8 cellular contexts compared by ENCODE assay signal in genomic region chr4:83456184-83456501, GRCh38. TPM values are rescaled to one million over a fixed set of nuclear protein-coding genes. Genes with fewer than 3 reads are reported as not detected.
A peak's percentile ranks its signal among the peaks of the same experiment; 100 is the strongest.
DNase-seq lines count a peak whose midpoint lies in the region; ATAC-seq and TF ChIP-seq lines count a peak whose summit lies in the region.

No MANE protein-coding gene starts in this region.

- no peaks in the 10 kb centered on the region for H3K27me3 Mint-ChIP-seq in naive B cell

- CTCF ChIA-PET in AG04450 (lab: Charles Lee): interaction anchor here (1.0 kb wide), 1 partner anchor 175 kb away, joined by 4 read pairs; no protein-coding TSS in a partner anchor

- ATAC-seq in naive B cell (ENCODE audit: low read depth in 2 of 2): no peak
- no peak for ATAC-seq in HG03280 (IDR thresholded peaks at IDR 0.05; ENCODE audit: unreplicated experiment)

- H3K9me3 ChIP-seq in AG04450 (ENCODE audit: control insufficient read depth, insufficient read depth, low read length): no peaks in the 10 kb centered on the region

- H3K9me3 Mint-ChIP-seq in naive B cell: no peaks in the 10 kb centered on the region

- H3K36me3 Mint-ChIP-seq in naive B cell: peaks cover 8 to 15% of the 10 kb centered on the region in 2 donors

- H3K4me1 Mint-ChIP-seq in naive B cell: peaks cover 14 to 59% (median 41%) of the 10 kb centered on the region in 3 donors

- TF ChIP-seq CTCF in AG04450 (IDR thresholded peaks at IDR 0.05; ENCODE audit: low read depth, low read length) (no peak), LNCaP clone FGC (IDR thresholded peaks at IDR 0.05; ENCODE audit: control insufficient read depth, extremely low read depth, insufficient read depth) (no peak), coronary artery (IDR thresholded peaks at IDR 0.05) (no peak)

- no peak overlapping the region for H3K27ac ChIP-seq in AG04450 (ENCODE audit: low read depth, low read length)
- H3K27ac ChIP-seq in coronary artery: peak overlapping the region; percentile 95 to 97

- no peaks in the 10 kb centered on the region for H3K27me3 ChIP-seq in AG04450 (ENCODE audit: control insufficient read depth, insufficient read depth, low read length)

- H3K27ac Mint-ChIP-seq in naive B cell: peak overlapping the region; percentile 99 to 100 (median 100)

- H3K4me3 Mint-ChIP-seq in naive B cell: peak overlapping the region; percentile 97 to 100 (median 100)

- DNase-seq in AG04450 (ENCODE audit: low read depth, low spot score) (no peak), LNCaP clone FGC (ENCODE audit: low read depth) (no peak), coronary artery (ENCODE audit: low spot score) (no peak), naive B cell (no peak), midbrain (lab: John Stamatoyannopoulos, UW) (no peak), EL (no peak)
- no peak for DNase-seq in central memory CD4-positive, alpha-beta T cell

- H3K4me3 ChIP-seq in AG04450 (ENCODE audit: low read depth, low read length): peak overlapping the region; percentile 92
- peak overlapping the region; percentile 99 for H3K4me3 ChIP-seq in LNCaP clone FGC (ENCODE audit: low read depth, low read length)
- peak overlapping the region; percentile 82 for H3K4me3 ChIP-seq in coronary artery

- POLR2A ChIA-PET in AG04450 (lab: Yijun Ruan, JAX): interaction anchor here (0.6 to 1.2 kb wide), 5 partner anchors 78 to 172 kb away, joined by 3 to 6 read pairs (median 4); partner anchors contain the start of gene COQ2

RNA-seq across cellular contexts. Expression of gene MRPS18C, which starts 0.3 kb away (rescaled TPM):
- polyA plus RNA-seq in AG04450 (2011; rRNA removed) (31.1 and 40.1 TPM in 2 replicates), naive B cell (ENCODE audit: low read depth in 6 of 6) (10 to 100 TPM; 58.5 to 88.7 (median 81.4) TPM)
- polyA minus RNA-seq in AG04450 (2011; rRNA and poly(A)+ RNA removed): 9.6 and 10.8 TPM in 2 replicates

RNA-seq across cellular contexts. Expression of gene HELQ, which starts 0.5 kb away (rescaled TPM):
- 12.2 and 15.4 TPM in 2 replicates for polyA plus RNA-seq in AG04450 (2011; rRNA removed)
- 14.1 TPM in 2 replicates for polyA minus RNA-seq in AG04450 (2011; rRNA and poly(A)+ RNA removed)
- 10 to 100 TPM; 31.6 to 41.1 (median 39.7) TPM for polyA plus RNA-seq in naive B cell (ENCODE audit: low read depth in 6 of 6)

RNA-seq across cellular contexts. Expression of gene ABRAXAS1, which starts 28.8 kb away (rescaled TPM):
- polyA plus RNA-seq in AG04450 (2011; rRNA removed) (19.4 and 30.1 TPM in 2 replicates), naive B cell (ENCODE audit: low read depth in 6 of 6) (10 to 100 TPM in 5 of 6 donors, 1 to 10 TPM in 1; 8.7 to 21.2 (median 14.7) TPM)
- 9.6 and 20.5 TPM in 2 replicates for polyA minus RNA-seq in AG04450 (2011; rRNA and poly(A)+ RNA removed)
